ENCODE assay signal across 8 cellular contexts in genomic region chr6:44078795-44079671, GRCh38. TPM values are rescaled to one million over a fixed set of nuclear protein-coding genes. Genes with fewer than 3 reads are reported as not detected.
A peak's percentile ranks its signal among the peaks of the same experiment; 100 is the strongest.
DNase-seq lines count a peak whose midpoint lies in the region; ATAC-seq and TF ChIP-seq lines count a peak whose summit lies in the region.

No MANE protein-coding gene starts in this region.

- no peak for ATAC-seq in GM18519 (IDR thresholded peaks at IDR 0.05; ENCODE audit: low FRiP score, unreplicated experiment)

- peaks cover 41% of the 10 kb centered on the region for H3K4me1 Mint-ChIP-seq in mesothelial cell of epicardium

- H3K27me3 Mint-ChIP-seq in mesothelial cell of epicardium (ENCODE audit: low read depth), result peaks cover 3% of the 10 kb centered on the region

- in situ Hi-C loops in HAP-1 (cut with MboI; ENCODE audit: low sequenced_read_pairs), result loop anchor here (25.0 kb wide), 1 partner anchor 417 kb away; no protein-coding TSS in a partner anchor

- no peaks in the 10 kb centered on the region for H3K9me3 Mint-ChIP-seq in mesothelial cell of epicardium

- H3K4me3 ChIP-seq in HAP-1 (no peak overlapping the region), coronary artery (no peak overlapping the region)

- no peaks in the 10 kb centered on the region for H3K36me3 ChIP-seq in HAP-1 (replicated peaks)

- H3K9me3 ChIP-seq in HAP-1, result no peaks in the 10 kb centered on the region

- no peaks in the 10 kb centered on the region for H3K36me3 Mint-ChIP-seq in mesothelial cell of epicardium

- peak; percentile 67 to 85 for DNase-seq in HAP-1 (ENCODE audit: low spot score in 2 of 2)
- peak; percentile 72 for DNase-seq in activated CD4-positive, CD25-positive, alpha-beta regulatory T cell treated with anti-CD3 and anti-CD28 coated beads, Interleukin-2, amount 50 U/mL, for 72 hours
- DNase-seq in coronary artery (ENCODE audit: low spot score), result no peak
- DNase-seq in mesothelial cell of epicardium (ENCODE audit: low spot score in 2 of 2, unreplicated experiment in 2 of 2), result peak; percentile 42 to 85
- peak; percentile 31 to 50 for DNase-seq in stimulated activated CD8-positive, alpha-beta memory T cell treated with anti-CD3 and anti-CD28 coated beads, Interleukin-7, amount 100 ng/mL, for 4 hours (ENCODE audit: low read depth in 2 of 2)
- DNase-seq in caudate nucleus (lab: John Stamatoyannopoulos, UW), result no peak

- H3K4me1 ChIP-seq in HAP-1, result peaks cover 6% of the 10 kb centered on the region; the same call in 1 of the 2 replicates

- no peaks in the 10 kb centered on the region for H3K27me3 ChIP-seq in HAP-1 (ENCODE audit: low read depth)

- TF ChIP-seq CTCF in 22Rv1 (IDR thresholded peaks at IDR 0.05) (peak; percentile 91), coronary artery (IDR thresholded peaks at IDR 0.05) (peak; percentile 92), mesothelial cell of epicardium (IDR thresholded peaks at IDR 0.05; ENCODE audit: unreplicated experiment) (peak; percentile 99)

- H3K4me3 Mint-ChIP-seq in mesothelial cell of epicardium, result no peak overlapping the region

- H3K27ac Mint-ChIP-seq in mesothelial cell of epicardium, result no peak overlapping the region

- H3K27ac ChIP-seq in 22Rv1 (no peak overlapping the region), coronary artery (no peak overlapping the region), caudate nucleus (ENCODE audit: low read depth, low read length) (no peak overlapping the region)

RNA-seq across cellular contexts. Expression of gene MRPL14, which starts 48.2 kb away (rescaled TPM):
- 46.9 to 50.9 TPM (median 49.5 TPM) in 3 replicates for total RNA-seq in mesothelial cell of epicardium

RNA-seq across cellular contexts. Expression of gene TMEM63B, which starts 48.3 kb away (rescaled TPM):
- total RNA-seq in mesothelial cell of epicardium, result 44.7 to 54.9 TPM (median 49.3 TPM) in 3 replicates

Comparison
In these comparisons a context has a peak if more than half of its experiments do, and no peak if none do; other contexts are left out.
1. DNase-seq: peak in HAP-1 (2 of 2), activated CD4-positive, CD25-positive, alpha-beta regulatory T cell treated with anti-CD3 and anti-CD28 coated beads, Interleukin-2, amount 50 U/mL, for 72 hours (single experiment), mesothelial cell of epicardium (2 of 2) and stimulated activated CD8-positive, alpha-beta memory T cell treated with anti-CD3 and anti-CD28 coated beads, Interleukin-7, amount 100 ng/mL, for 4 hours (2 of 2); none in coronary artery (single experiment) and caudate nucleus (0 of 61).
2. Peak in every context shown above with its lines, with median percentiles within 50 percentile points of each other: CTCF ChIP-seq.